ENCODE assay signal across 11 cellular contexts in the genomic region with DNA sequence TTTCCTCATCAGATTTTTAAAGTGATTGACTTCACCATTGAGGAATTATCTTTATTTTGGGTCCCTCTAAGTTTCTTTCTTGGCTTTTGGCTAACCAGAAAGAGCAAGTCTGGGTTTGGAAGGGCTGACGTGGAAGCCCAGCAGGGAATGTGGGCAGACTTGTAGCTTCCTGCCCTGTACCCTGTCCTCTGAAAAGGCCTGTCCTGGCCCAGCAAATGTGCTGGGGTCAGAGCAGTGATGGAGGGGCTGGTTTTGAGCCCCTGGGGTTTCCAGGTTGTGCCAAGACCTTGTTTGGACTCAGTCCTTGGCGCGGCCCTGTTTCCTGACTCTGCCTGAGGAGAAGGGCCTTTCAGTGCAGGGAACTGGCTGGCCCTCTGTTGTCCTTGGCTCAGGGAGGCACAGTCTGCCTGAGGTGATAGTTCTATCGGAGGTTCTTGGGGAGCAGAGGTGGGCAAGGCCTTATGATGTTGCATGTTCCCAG.
DNase-seq lines count a peak whose midpoint lies in the region; ATAC-seq and TF ChIP-seq lines count a peak whose summit lies in the region.
"Had no signal": no experiment of that assay in that cellular context is flagged by ENCODE, and none has a peak within 500 bp of the region (broad histone marks: within the 10 kb centered on the region; RNA-seq: fewer than 3 reads in every experiment).

No MANE protein-coding gene starts in this region.

- H3K27ac ChIP-seq in SJSA1 (peak overlapping the region; percentile 93), endodermal cell (ENCODE audit: low read depth, low read length) (no peak overlapping the region), lung (ENCODE audit: low read depth in 1 of 2, low read length in 1 of 2) (peak overlapping the region; percentile 38 to 82), upper lobe of left lung (peak overlapping the region; percentile 8 to 77 (median 22))

- TF ChIP-seq CTCF in endodermal cell (conservative IDR thresholded peaks at IDR 0.05) (no peak), lung (IDR thresholded peaks at IDR 0.05; ENCODE audit: control extremely low read depth, extremely low read depth) (no peak), upper lobe of left lung (IDR thresholded peaks at IDR 0.05) (no peak)

- H3K27me3 ChIP-seq in SJSA1 (replicated peaks): no peaks in the 10 kb centered on the region
- no peaks in the 10 kb centered on the region for H3K27me3 ChIP-seq in endodermal cell (ENCODE audit: control insufficient read depth, insufficient read depth, low read length, poor library complexity, severe bottlenecking)
- H3K27me3 ChIP-seq in lung (ENCODE audit: control insufficient read depth, insufficient read depth): no peaks in the 10 kb centered on the region
- H3K27me3 ChIP-seq in upper lobe of left lung: no peaks in the 10 kb centered on the region

- H3K36me3 ChIP-seq in SJSA1: peaks cover 46% of the 10 kb centered on the region
- H3K36me3 ChIP-seq in endodermal cell (ENCODE audit: control insufficient read depth, insufficient read depth, low read length): peaks cover 61% of the 10 kb centered on the region
- H3K36me3 ChIP-seq in lung (ENCODE audit: control insufficient read depth in 2 of 2, insufficient read depth in 2 of 2, low read length in 2 of 2): peaks cover 0 to 7% of the 10 kb centered on the region in 2 donors
- peaks cover 0 to 12% (median 4%) of the 10 kb centered on the region in 4 donors for H3K36me3 ChIP-seq in upper lobe of left lung
- H3K36me3 ChIP-seq: prostate gland had no signal

- no peak for DNase-seq in SJSA1 (ENCODE audit: low read depth in 1 of 2, low spot score in 2 of 2)
- peak; percentile 39 for DNase-seq in endodermal cell
- DNase-seq in lung (ENCODE audit: low spot score): no peak
- DNase-seq in upper lobe of left lung: no peak
- DNase-seq in OCI-M2 (lab: John Stamatoyannopoulos, UW; ENCODE audit: unreplicated experiment): no peak
- no peak for DNase-seq in HPDE6-E6E7 (ENCODE audit: extremely low spot score)
- DNase-seq in HCEC 1CT: no peak
- DNase-seq: activated naive CD4-positive, alpha-beta T cell treated with anti-CD3 and anti-CD28 coated beads, Interleukin-2, amount 50 U/mL, for 16 hours; CD8-positive, alpha-beta memory T cell; NCI-H1092 treated with DMSO at 0.1 percent for 48 hours had no signal

- no peak overlapping the region for H3K4me3 Mint-ChIP-seq in endodermal cell
- H3K4me3 Mint-ChIP-seq: CD8-positive, alpha-beta memory T cell had no signal

- no peaks in the 10 kb centered on the region for H3K9me3 Mint-ChIP-seq in endodermal cell
- H3K9me3 Mint-ChIP-seq: CD8-positive, alpha-beta memory T cell had no signal

- no peaks in the 10 kb centered on the region for H3K27me3 Mint-ChIP-seq in endodermal cell (ENCODE audit: insufficient read depth)
- H3K27me3 Mint-ChIP-seq: CD8-positive, alpha-beta memory T cell had no signal

- no peak overlapping the region for H3K4me3 ChIP-seq in SJSA1
- H3K4me3 ChIP-seq in endodermal cell (ENCODE audit: low read length): no peak overlapping the region
- H3K4me3 ChIP-seq in lung: no peak overlapping the region
- no peak overlapping the region for H3K4me3 ChIP-seq in upper lobe of left lung
- H3K4me3 ChIP-seq: prostate gland had no signal

- TF ChIP-seq POLR2A in upper lobe of left lung (IDR thresholded peaks at IDR 0.05): no peak

- ATAC-seq in lung (ENCODE audit: insufficient read depth, low FRiP score) (no peak), upper lobe of left lung (ENCODE audit: low FRiP score in 2 of 2) (peak in 1 of 2 donors; percentile 31)

- H3K9ac ChIP-seq in endodermal cell (ENCODE audit: extremely low read depth, low read length, poor library complexity, severe bottlenecking): no peak overlapping the region

- no peak for TF ChIP-seq EP300 in upper lobe of left lung (IDR thresholded peaks at IDR 0.05)

- 95% methylated on average over 4 of the region's 4 CpGs for WGBS in endodermal cell (ENCODE audit: insufficient coverage in 1 of 2, insufficient read length in 1 of 2), 2 experiments
- 89 to 95% methylated on average over 4 of the region's 4 CpGs for WGBS in lung, 2 donors
- 83 to 94% methylated on average over 4 of the region's 4 CpGs for WGBS in upper lobe of left lung, 2 donors

- H3K4me1 ChIP-seq in SJSA1 (replicated peaks) (peaks cover 58% of the 10 kb centered on the region), endodermal cell (ENCODE audit: control insufficient read depth, insufficient read depth, low read length) (peaks cover 14% of the 10 kb centered on the region), lung (ENCODE audit: control insufficient read depth in 2 of 2, insufficient read depth in 2 of 2, low read length in 2 of 2) (peaks cover 13 to 18% of the 10 kb centered on the region in 2 donors), upper lobe of left lung (peaks cover 0 to 21% (median 12%) of the 10 kb centered on the region in 4 donors)
- H3K4me1 ChIP-seq: prostate gland had no signal

- H3K27ac Mint-ChIP-seq in endodermal cell: peak overlapping the region; percentile 87

- no peaks in the 10 kb centered on the region for H3K9me3 ChIP-seq in SJSA1 (replicated peaks)
- H3K9me3 ChIP-seq in endodermal cell (ENCODE audit: control insufficient read depth, low read length): no peaks in the 10 kb centered on the region
- H3K9me3 ChIP-seq in lung (ENCODE audit: control insufficient read depth in 2 of 2, insufficient read depth in 1 of 2, low read length in 1 of 2): no peaks in the 10 kb centered on the region
- H3K9me3 ChIP-seq in upper lobe of left lung: no peaks in the 10 kb centered on the region
- H3K9me3 ChIP-seq: prostate gland had no signal

- H3K4me1 Mint-ChIP-seq in endodermal cell: peaks cover 27% of the 10 kb centered on the region

- H3K36me3 Mint-ChIP-seq in endodermal cell (ENCODE audit: low read depth): peaks cover 64% of the 10 kb centered on the region
